1 cellular context compared by ENCODE assay signal in genomic region chr5:1594336-1595106, GRCh38.
TF ChIP-seq lines count a peak whose summit lies in the region.

No MANE protein-coding gene starts in this region.

TF ChIP-seq in HepG2, 621 proteins besides CTCF, POLR2A, EP300 and RAD21 (continued from another document and continues in another):
- TF ChIP-seq, protein P1, sequence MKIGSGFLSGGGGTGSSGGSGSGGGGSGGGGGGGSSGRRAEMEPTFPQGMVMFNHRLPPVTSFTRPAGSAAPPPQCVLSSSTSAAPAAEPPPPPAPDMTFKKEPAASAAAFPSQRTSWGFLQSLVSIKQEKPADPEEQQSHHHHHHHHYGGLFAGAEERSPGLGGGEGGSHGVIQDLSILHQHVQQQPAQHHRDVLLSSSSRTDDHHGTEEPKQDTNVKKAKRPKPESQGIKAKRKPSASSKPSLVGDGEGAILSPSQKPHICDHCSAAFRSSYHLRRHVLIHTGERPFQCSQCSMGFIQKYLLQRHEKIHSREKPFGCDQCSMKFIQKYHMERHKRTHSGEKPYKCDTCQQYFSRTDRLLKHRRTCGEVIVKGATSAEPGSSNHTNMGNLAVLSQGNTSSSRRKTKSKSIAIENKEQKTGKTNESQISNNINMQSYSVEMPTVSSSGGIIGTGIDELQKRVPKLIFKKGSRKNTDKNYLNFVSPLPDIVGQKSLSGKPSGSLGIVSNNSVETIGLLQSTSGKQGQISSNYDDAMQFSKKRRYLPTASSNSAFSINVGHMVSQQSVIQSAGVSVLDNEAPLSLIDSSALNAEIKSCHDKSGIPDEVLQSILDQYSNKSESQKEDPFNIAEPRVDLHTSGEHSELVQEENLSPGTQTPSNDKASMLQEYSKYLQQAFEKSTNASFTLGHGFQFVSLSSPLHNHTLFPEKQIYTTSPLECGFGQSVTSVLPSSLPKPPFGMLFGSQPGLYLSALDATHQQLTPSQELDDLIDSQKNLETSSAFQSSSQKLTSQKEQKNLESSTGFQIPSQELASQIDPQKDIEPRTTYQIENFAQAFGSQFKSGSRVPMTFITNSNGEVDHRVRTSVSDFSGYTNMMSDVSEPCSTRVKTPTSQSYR (CRISPR knock-in tag; IDR thresholded peaks at IDR 0.05; ENCODE audit: borderline replicate concordance), result no peak
- TF ChIP-seq MED1 (CRISPR knock-in tag; IDR thresholded peaks at IDR 0.05) (peak; percentile 75), ZNF232 (CRISPR knock-in tag; IDR thresholded peaks at IDR 0.05; ENCODE audit: borderline replicate concordance) (no peak), ZNF337 (CRISPR knock-in tag; IDR thresholded peaks at IDR 0.05; ENCODE audit: borderline replicate concordance, low read depth) (no peak), MNT (IDR thresholded peaks at IDR 0.05) (no peak), CREB1 (IDR thresholded peaks at IDR 0.05) (no peak), CREB1 (CRISPR knock-in tag; IDR thresholded peaks at IDR 0.05) (no peak), SETDB1 (CRISPR knock-in tag; IDR thresholded peaks at IDR 0.05; ENCODE audit: borderline replicate concordance) (no peak), ZSCAN5A (CRISPR knock-in tag; IDR thresholded peaks at IDR 0.05; ENCODE audit: borderline replicate concordance) (no peak), SMAD1 (CRISPR knock-in tag; IDR thresholded peaks at IDR 0.05; ENCODE audit: borderline replicate concordance, low read depth) (peak; percentile 59; the same call in 1 of the 2 replicates), NFYC (CRISPR knock-in tag; IDR thresholded peaks at IDR 0.05) (no peak), ZBTB8A (CRISPR knock-in tag; IDR thresholded peaks at IDR 0.05; ENCODE audit: borderline replicate concordance, low read depth) (no peak), HOXD1 (CRISPR knock-in tag; IDR thresholded peaks at IDR 0.05) (no peak), ZBTB3 (CRISPR knock-in tag; IDR thresholded peaks at IDR 0.05; ENCODE audit: borderline replicate concordance, low read depth) (no peak), STAG1 (CRISPR knock-in tag; IDR thresholded peaks at IDR 0.05) (peak; percentile 39), KDM4B (CRISPR knock-in tag; IDR thresholded peaks at IDR 0.05) (no peak), NR2F2 (IDR thresholded peaks at IDR 0.05; ENCODE audit: borderline replicate concordance, low read depth) (no peak), HDAC2 (CRISPR knock-in tag; IDR thresholded peaks at IDR 0.05) (peak; percentile 71), XBP1 (CRISPR knock-in tag; IDR thresholded peaks at IDR 0.05) (no peak), ZFP90 (CRISPR knock-in tag; IDR thresholded peaks at IDR 0.05; ENCODE audit: borderline replicate concordance) (0 out of 2 replicates have a peak, but pooled peaks have one; percentile 63), ZNF512 (CRISPR knock-in tag; IDR thresholded peaks at IDR 0.05) (no peak), SRY (CRISPR knock-in tag; IDR thresholded peaks at IDR 0.05) (no peak), MED8 (CRISPR knock-in tag; IDR thresholded peaks at IDR 0.05; ENCODE audit: insufficient replicate concordance) (no peak), MXD1 (CRISPR knock-in tag; IDR thresholded peaks at IDR 0.05) (no peak; the same call in 1 of the 2 replicates), ZNF350 (CRISPR knock-in tag; IDR thresholded peaks at IDR 0.05; ENCODE audit: borderline replicate concordance, low read depth) (peak; percentile 46; the same call in 1 of the 2 replicates), MAFF (IDR thresholded peaks at IDR 0.05; ENCODE audit: low read depth, low read length) (no peak), BRD4 (CRISPR knock-in tag; IDR thresholded peaks at IDR 0.05) (no peak), ZNF205 (CRISPR knock-in tag; IDR thresholded peaks at IDR 0.05) (no peak), SMC3 (IDR thresholded peaks at IDR 0.05; ENCODE audit: low read length) (no peak), ZNF768 (CRISPR knock-in tag; IDR thresholded peaks at IDR 0.05) (peak; percentile 21; the same call in 1 of the 2 replicates), ZNF142 (CRISPR knock-in tag; IDR thresholded peaks at IDR 0.05) (no peak), ZNF282 (IDR thresholded peaks at IDR 0.05; ENCODE audit: partially characterized antibody) (no peak), CBFB (CRISPR knock-in tag; IDR thresholded peaks at IDR 0.05) (no peak), CC2D1A (CRISPR knock-in tag; IDR thresholded peaks at IDR 0.05) (no peak), DNMT1 (CRISPR knock-in tag; IDR thresholded peaks at IDR 0.05) (peak; percentile 69; the same call in 1 of the 2 replicates)
- TF ChIP-seq, protein P2, sequence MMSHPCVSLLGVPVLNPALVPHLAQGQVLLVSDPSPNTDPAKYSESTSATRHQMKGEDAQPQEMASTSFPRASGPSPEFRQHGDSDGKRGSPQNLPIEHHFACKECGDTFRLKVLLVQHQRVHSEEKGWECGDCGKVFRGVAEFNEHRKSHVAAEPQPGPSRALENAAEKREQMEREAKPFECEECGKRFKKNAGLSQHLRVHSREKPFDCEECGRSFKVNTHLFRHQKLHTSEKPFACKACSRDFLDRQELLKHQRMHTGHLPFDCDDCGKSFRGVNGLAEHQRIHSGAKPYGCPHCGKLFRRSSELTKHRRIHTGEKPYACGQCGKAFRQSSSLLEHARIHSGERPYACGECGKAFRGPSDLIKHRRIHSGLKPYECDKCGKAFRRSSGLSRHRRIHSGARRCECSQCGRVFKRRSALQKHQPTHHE (CRISPR knock-in tag; IDR thresholded peaks at IDR 0.05; ENCODE audit: borderline replicate concordance), result no peak
- TF ChIP-seq, protein P3, sequence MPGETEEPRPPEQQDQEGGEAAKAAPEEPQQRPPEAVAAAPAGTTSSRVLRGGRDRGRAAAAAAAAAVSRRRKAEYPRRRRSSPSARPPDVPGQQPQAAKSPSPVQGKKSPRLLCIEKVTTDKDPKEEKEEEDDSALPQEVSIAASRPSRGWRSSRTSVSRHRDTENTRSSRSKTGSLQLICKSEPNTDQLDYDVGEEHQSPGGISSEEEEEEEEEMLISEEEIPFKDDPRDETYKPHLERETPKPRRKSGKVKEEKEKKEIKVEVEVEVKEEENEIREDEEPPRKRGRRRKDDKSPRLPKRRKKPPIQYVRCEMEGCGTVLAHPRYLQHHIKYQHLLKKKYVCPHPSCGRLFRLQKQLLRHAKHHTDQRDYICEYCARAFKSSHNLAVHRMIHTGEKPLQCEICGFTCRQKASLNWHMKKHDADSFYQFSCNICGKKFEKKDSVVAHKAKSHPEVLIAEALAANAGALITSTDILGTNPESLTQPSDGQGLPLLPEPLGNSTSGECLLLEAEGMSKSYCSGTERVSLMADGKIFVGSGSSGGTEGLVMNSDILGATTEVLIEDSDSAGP (CRISPR knock-in tag; IDR thresholded peaks at IDR 0.05; ENCODE audit: borderline replicate concordance), result peak; percentile 74; the same call in 1 of the 2 replicates
